14 cellular contexts compared by ENCODE assay signal in the genomic region with DNA sequence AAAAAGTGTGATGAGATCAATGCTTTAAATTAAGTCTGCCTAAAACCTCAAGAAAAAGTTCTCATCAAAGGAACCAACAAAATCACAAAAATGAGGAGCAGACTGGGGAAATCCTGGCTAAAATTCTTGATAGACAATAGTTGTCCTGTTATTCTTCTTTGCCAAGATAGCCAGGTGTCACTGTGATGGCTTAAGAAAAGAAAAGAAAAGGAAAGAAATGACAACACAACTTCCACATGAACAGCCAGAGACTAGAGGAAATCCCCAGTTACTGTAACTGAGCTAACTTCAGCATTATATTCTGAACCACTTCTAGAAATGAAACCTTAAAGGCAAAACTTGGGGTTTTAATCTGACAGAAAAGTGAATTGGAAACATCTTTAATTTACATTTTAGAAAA.
A peak's percentile ranks its signal among the peaks of the same experiment; 100 is the strongest.
DNase-seq lines count a peak whose midpoint lies in the region; ATAC-seq, FAIRE-seq and TF ChIP-seq lines count a peak whose summit lies in the region.
"Had no signal": no experiment of that assay in that cellular context is flagged by ENCODE, and none has a peak within 500 bp of the region (broad histone marks: within the 10 kb centered on the region; RNA-seq: fewer than 3 reads in every experiment).

No MANE protein-coding gene starts in this region.

- TF ChIP-seq POLR2A in GM12892 (IDR thresholded peaks at IDR 0.05; ENCODE audit: low read depth, low read length): no peak

- peak; percentile 53 for ATAC-seq in GM19395 (IDR thresholded peaks at IDR 0.05; ENCODE audit: unreplicated experiment)
- ATAC-seq in HG02763 (IDR thresholded peaks at IDR 0.05; ENCODE audit: unreplicated experiment): peak; percentile 48
- peak; percentile 56 for ATAC-seq in HG03520 (IDR thresholded peaks at IDR 0.05; ENCODE audit: unreplicated experiment)
- ATAC-seq: activated CD8-positive, alpha-beta T cell treated with anti-CD3 and anti-CD28 coated beads for 36 hours; naive thymus-derived CD4-positive, alpha-beta T cell; right lobe of liver had no signal

- DNase-seq in GM12892 (ENCODE audit: insufficient read length) (no peak), NCI-H345 (lab: John Stamatoyannopoulos, UW) (no peak), NCI-H526 treated with DMSO at 0.1 percent for 48 hours (lab: John Stamatoyannopoulos, UW) (no peak), midbrain (lab: John Stamatoyannopoulos, UW) (no peak), islet precursor cell (no peak)
- DNase-seq: activated CD8-positive, alpha-beta T cell treated with anti-CD3 and anti-CD28 coated beads for 36 hours; GOT3; naive thymus-derived CD4-positive, alpha-beta T cell; NCI-H2081; right lobe of liver had no signal

- FAIRE-seq in GM12892 (lab: Jason Lieb, UNC): peak; percentile 88
- FAIRE-seq: keratinocyte had no signal
